In genomic region chr6:41071923-41072835, GRCh38 we compare ENCODE assay signal across 1 cellular context.
TF ChIP-seq lines count a peak whose summit lies in the region.

TSS of gene OARD1 (minus strand) at chr6:41072356. CDS start at chr6:41071634, 722 bp downstream.

TF ChIP-seq in HepG2, 621 proteins besides CTCF, POLR2A, EP300 and RAD21 (continued from another document and continues in another):
- TF ChIP-seq PATZ1 (CRISPR knock-in tag; IDR thresholded peaks at IDR 0.05) (peak; percentile 29; the same call in 1 of the 2 replicates), ZBTB42 (CRISPR knock-in tag; IDR thresholded peaks at IDR 0.05) (no peak), ZNF34 (CRISPR knock-in tag; IDR thresholded peaks at IDR 0.05; ENCODE audit: borderline replicate concordance) (no peak; the same call in 1 of the 2 replicates), IRF9 (CRISPR knock-in tag; IDR thresholded peaks at IDR 0.05; ENCODE audit: borderline replicate concordance) (peak; percentile 93; the same call in 1 of the 2 replicates), ZNF281 (CRISPR knock-in tag; IDR thresholded peaks at IDR 0.05; ENCODE audit: borderline replicate concordance) (no peak), PTBP1 (IDR thresholded peaks at IDR 0.05; ENCODE audit: low read depth, low read length, poor library complexity, severe bottlenecking) (no peak), ZNF264 (CRISPR knock-in tag; IDR thresholded peaks at IDR 0.05) (peak; percentile 49; the same call in 1 of the 2 replicates), ZNF777 (CRISPR knock-in tag; IDR thresholded peaks at IDR 0.05) (peak; percentile 62; the same call in 1 of the 2 replicates), ISL2 (CRISPR knock-in tag; IDR thresholded peaks at IDR 0.05) (peak; percentile 71), ZNF251 (CRISPR knock-in tag; IDR thresholded peaks at IDR 0.05) (no peak), NFIB (CRISPR knock-in tag; IDR thresholded peaks at IDR 0.05; ENCODE audit: borderline replicate concordance) (no peak), ZNF142 (CRISPR knock-in tag; IDR thresholded peaks at IDR 0.05) (peak; percentile 73; the same call in 1 of the 2 replicates), ZNF772 (CRISPR knock-in tag; IDR thresholded peaks at IDR 0.05) (peak; percentile 64; the same call in 1 of the 2 replicates), ZNF292 (CRISPR knock-in tag; IDR thresholded peaks at IDR 0.05; ENCODE audit: borderline replicate concordance, low read depth) (peak; percentile 42; the same call in 1 of the 2 replicates), ZNF782 (CRISPR knock-in tag; IDR thresholded peaks at IDR 0.05; ENCODE audit: borderline replicate concordance) (peak; percentile 18; the same call in 1 of the 2 replicates), U2AF1 (optimal IDR thresholded peaks at IDR 0.05; ENCODE audit: low read depth, low read length) (peak; percentile 98), FOXO1 (CRISPR knock-in tag; IDR thresholded peaks at IDR 0.05) (peak; percentile 29; the same call in 1 of the 2 replicates), MTF2 (CRISPR knock-in tag; IDR thresholded peaks at IDR 0.05; ENCODE audit: borderline replicate concordance) (peak; percentile 43; the same call in 1 of the 2 replicates), ZNF776 (CRISPR knock-in tag; IDR thresholded peaks at IDR 0.05) (no peak; the same call in 1 of the 2 replicates), RXRB (CRISPR knock-in tag; IDR thresholded peaks at IDR 0.05; ENCODE audit: borderline replicate concordance) (no peak), ELF3 (CRISPR knock-in tag; IDR thresholded peaks at IDR 0.05) (peak; percentile 75), RBFOX2 (IDR thresholded peaks at IDR 0.05; ENCODE audit: low read depth, low read length) (peak; percentile 72), ZNF570 (CRISPR knock-in tag; IDR thresholded peaks at IDR 0.05; ENCODE audit: borderline replicate concordance) (no peak), CBX1 (IDR thresholded peaks at IDR 0.05; ENCODE audit: low read depth) (peak; percentile 16), SRY (CRISPR knock-in tag; IDR thresholded peaks at IDR 0.05) (no peak; the same call in 1 of the 2 replicates), ZNF136 (CRISPR knock-in tag; IDR thresholded peaks at IDR 0.05; ENCODE audit: low read depth) (no peak), ZBTB7A (CRISPR knock-in tag; IDR thresholded peaks at IDR 0.05) (peak; percentile 72), HOXD1 (CRISPR knock-in tag; IDR thresholded peaks at IDR 0.05) (peak; percentile 61; the same call in 1 of the 2 replicates), MYPOP (CRISPR knock-in tag; IDR thresholded peaks at IDR 0.05) (0 out of 2 replicates have a peak, but pooled peaks have one; percentile 32), HIVEP1 (CRISPR knock-in tag; IDR thresholded peaks at IDR 0.05) (no peak), BRF2 (CRISPR knock-in tag; IDR thresholded peaks at IDR 0.05) (no peak), THYN1 (CRISPR knock-in tag; IDR thresholded peaks at IDR 0.05; ENCODE audit: borderline replicate concordance, low read depth) (no peak), TBX2 (CRISPR knock-in tag; IDR thresholded peaks at IDR 0.05; ENCODE audit: borderline replicate concordance) (peak; percentile 46; the same call in 1 of the 2 replicates), NCOA5 (CRISPR knock-in tag; IDR thresholded peaks at IDR 0.05) (no peak), ZMYM3 (CRISPR knock-in tag; IDR thresholded peaks at IDR 0.05) (no peak), LBX2 (CRISPR knock-in tag; IDR thresholded peaks at IDR 0.05; ENCODE audit: borderline replicate concordance) (no peak), ATF7-NPFF (CRISPR knock-in tag; IDR thresholded peaks at IDR 0.05; ENCODE audit: low read depth) (peak; percentile 21; the same call in 1 of the 2 replicates), ZNF674 (CRISPR knock-in tag; IDR thresholded peaks at IDR 0.05; ENCODE audit: low read depth) (0 out of 2 replicates have a peak, but pooled peaks have one; percentile 40), E2F5 (CRISPR knock-in tag; conservative IDR thresholded peaks at IDR 0.05) (peak; percentile 95), ZNF557 (CRISPR knock-in tag; IDR thresholded peaks at IDR 0.05) (peak; percentile 84), PRPF4 (IDR thresholded peaks at IDR 0.05; ENCODE audit: low read depth, low read length, poor library complexity, severe bottlenecking) (no peak), SAFB2 (CRISPR knock-in tag; IDR thresholded peaks at IDR 0.05; ENCODE audit: borderline replicate concordance, low read depth) (peak; percentile 87; the same call in 1 of the 2 replicates), ZNF784 (CRISPR knock-in tag; IDR thresholded peaks at IDR 0.05; ENCODE audit: borderline replicate concordance) (no peak), HINFP (CRISPR knock-in tag; IDR thresholded peaks at IDR 0.05; ENCODE audit: low read depth) (no peak; the same call in 1 of the 2 replicates), NKX3-1 (CRISPR knock-in tag; IDR thresholded peaks at IDR 0.05) (peak; percentile 92), HOXA5 (CRISPR knock-in tag; IDR thresholded peaks at IDR 0.05) (peak; percentile 90), TCF7L2 (IDR thresholded peaks at IDR 0.05; ENCODE audit: low read depth, low read length) (no peak), ZNF235 (CRISPR knock-in tag; IDR thresholded peaks at IDR 0.05; ENCODE audit: borderline replicate concordance) (no peak; the same call in 1 of the 2 replicates)
